ENCODE assay signal across 8 cellular contexts in genomic region chr10:122112625-122113160, GRCh38.
DNase-seq lines count a peak whose midpoint lies in the region; ATAC-seq and TF ChIP-seq lines count a peak whose summit lies in the region.

No MANE protein-coding gene starts in this region.

- H3K27me3 ChIP-seq in neural cell (ENCODE audit: insufficient read depth, low read depth, low read length), result peaks cover 33% of the 10 kb centered on the region

- no peak overlapping the region for H3K9ac ChIP-seq in neural cell (ENCODE audit: low read length)

- TF ChIP-seq EP300 in neural cell (conservative IDR thresholded peaks at IDR 0.05; ENCODE audit: poor library complexity, severe bottlenecking), result no peak

- ATAC-seq in HG02840 (IDR thresholded peaks at IDR 0.05; ENCODE audit: low FRiP score, unreplicated experiment), result no peak
- ATAC-seq in GM18502 (IDR thresholded peaks at IDR 0.05; ENCODE audit: poor library complexity, unreplicated experiment), result no peak

- no peaks in the 10 kb centered on the region for H3K36me3 ChIP-seq in neural cell (ENCODE audit: insufficient read depth, low read length)

- no peak overlapping the region for H2AFZ ChIP-seq in neural cell (ENCODE audit: low read depth, low read length)

- peak; percentile 41 for TF ChIP-seq CTCF in foreskin fibroblast (IDR thresholded peaks at IDR 0.05; ENCODE audit: low read depth, low read length)
- no peak for TF ChIP-seq CTCF in neural cell (IDR thresholded peaks at IDR 0.05; ENCODE audit: poor library complexity, severe bottlenecking)

- no peaks in the 10 kb centered on the region for H3K79me2 ChIP-seq in neural cell (replicated peaks; ENCODE audit: insufficient read depth, low read length)

- peak; percentile 17 for TF ChIP-seq RAD21 in neural cell (conservative IDR thresholded peaks at IDR 0.05)

- H3K9me3 ChIP-seq in neural cell (ENCODE audit: low read length), result peaks cover 7% of the 10 kb centered on the region

- H3K4me2 ChIP-seq in neural cell (ENCODE audit: low read length), result no peak overlapping the region

- peak overlapping the region; percentile 61 to 72 for H3K4me3 ChIP-seq in foreskin fibroblast (ENCODE audit: low read depth in 1 of 2, low read length in 2 of 2)
- peak overlapping the region; percentile 70 for H3K4me3 ChIP-seq in neural cell (ENCODE audit: low read length)

- H3K27ac ChIP-seq in neural cell (ENCODE audit: low read length), result no peak overlapping the region

- no peaks in the 10 kb centered on the region for H4K20me1 ChIP-seq in neural cell (ENCODE audit: insufficient read depth)

- no peaks in the 10 kb centered on the region for H3F3A ChIP-seq in neural cell (ENCODE audit: insufficient read depth, low read length, poor library complexity, severe bottlenecking)

- no peaks in the 10 kb centered on the region for H3K9me2 ChIP-seq in neural cell (ENCODE audit: insufficient read depth, low read length)

- DNase-seq in COLO829 (ENCODE audit: low spot score) (peak; percentile 64), HK-2 (ENCODE audit: unreplicated experiment) (peak; percentile 94), T1000 (lab: John Stamatoyannopoulos, UW) (peak; percentile 90), foreskin fibroblast (peak; percentile 98 to 99), Kasumi-1 (lab: John Stamatoyannopoulos, UW) (no peak)

TF ChIP-seq in neural cell, 6 proteins besides CTCF, POLR2A, EP300 and RAD21:
- TF ChIP-seq TAF1 (IDR thresholded peaks at IDR 0.05; ENCODE audit: low read depth) (no peak), POLR2AphosphoS5 (IDR thresholded peaks at IDR 0.05) (no peak), EZH2 (IDR thresholded peaks at IDR 0.05; ENCODE audit: borderline replicate concordance, insufficient read depth, low read length, poor library complexity, severe bottlenecking) (no peak), REST (IDR thresholded peaks at IDR 0.05; ENCODE audit: borderline replicate concordance) (no peak), SMC3 (conservative IDR thresholded peaks at IDR 0.05; ENCODE audit: poor library complexity) (no peak), MXI1 (conservative IDR thresholded peaks at IDR 0.05; ENCODE audit: poor library complexity, severe bottlenecking) (no peak)

Comparison
In these comparisons a context has a peak if more than half of its experiments do, and no peak if none do; other contexts are left out.
1. DNase-seq: peak in COLO829 (single experiment), HK-2 (single experiment), T1000 (single experiment) and foreskin fibroblast (2 of 2); none in Kasumi-1 (0 of 2).